In genomic region chr1:42915456-42915855, GRCh38 we compare ENCODE assay signal across 2 cellular contexts.
TF ChIP-seq lines count a peak whose summit lies in the region.

No MANE protein-coding gene starts in this region.

TF ChIP-seq in GM23338, 12 proteins besides CTCF, POLR2A, EP300 and RAD21:
- TF ChIP-seq POLR2AphosphoS5 (IDR thresholded peaks at IDR 0.05; ENCODE audit: low read depth) (no peak), EZH2phosphoT487 (IDR thresholded peaks at IDR 0.05; ENCODE audit: unreplicated experiment) (no peak), ZNF331 (CRISPR knock-in tag; IDR thresholded peaks at IDR 0.05; ENCODE audit: low read depth) (no peak), REST (IDR thresholded peaks at IDR 0.05; ENCODE audit: unreplicated experiment) (no peak), ETS1 (IDR thresholded peaks at IDR 0.05) (no peak), EZH2 (IDR thresholded peaks at IDR 0.05; ENCODE audit: low read depth, unreplicated experiment) (no peak), CREB1 (CRISPR knock-in tag; IDR thresholded peaks at IDR 0.05; ENCODE audit: low read depth) (no peak)

TF ChIP-seq in H1, 55 proteins besides CTCF, POLR2A, EP300 and RAD21:
- TF ChIP-seq EGR1 (IDR thresholded peaks at IDR 0.05; ENCODE audit: borderline replicate concordance, low read depth, low read length) (no peak), SIN3A (conservative IDR thresholded peaks at IDR 0.05 in 1 of 2, IDR thresholded peaks at IDR 0.05 in 1 of 2; ENCODE audit: low read depth in 1 of 2, low read length in 2 of 2) (no peak), GABPA (IDR thresholded peaks at IDR 0.05; ENCODE audit: borderline replicate concordance, insufficient read depth, low read length) (no peak), JUN (IDR thresholded peaks at IDR 0.05; ENCODE audit: low read depth, low read length) (no peak), POU5F1 (IDR thresholded peaks at IDR 0.05; ENCODE audit: low read depth, low read length) (no peak), CHD1 (IDR thresholded peaks at IDR 0.05; ENCODE audit: low read depth, low read length) (no peak), FOSL1 (IDR thresholded peaks at IDR 0.05; ENCODE audit: insufficient read depth, low read depth, low read length) (no peak), TEAD4 (IDR thresholded peaks at IDR 0.05; ENCODE audit: low read depth, low read length) (no peak), TCF12 (IDR thresholded peaks at IDR 0.05; ENCODE audit: low read depth, low read length) (no peak), USF2 (IDR thresholded peaks at IDR 0.05; ENCODE audit: low read length) (no peak), EZH2 (IDR thresholded peaks at IDR 0.05; ENCODE audit: low read depth, low read length, severe bottlenecking) (no peak), CBX5 (IDR thresholded peaks at IDR 0.05; ENCODE audit: low read depth, low read length) (no peak), KDM4A (IDR thresholded peaks at IDR 0.05; ENCODE audit: low read depth, low read length, severe bottlenecking) (no peak), ASH2L (IDR thresholded peaks at IDR 0.05; ENCODE audit: low read length) (no peak), SP4 (IDR thresholded peaks at IDR 0.05; ENCODE audit: low read length) (no peak)
